ENCODE assay signal across 9 cellular contexts in genomic region chr3:159964166-159964973, GRCh38.
A peak's percentile ranks its signal among the peaks of the same experiment; 100 is the strongest.
DNase-seq lines count a peak whose midpoint lies in the region; ATAC-seq and TF ChIP-seq lines count a peak whose summit lies in the region.
"Had no signal": no experiment of that assay in that cellular context is flagged by ENCODE, and none has a peak within 500 bp of the region (broad histone marks: within the 10 kb centered on the region; RNA-seq: fewer than 3 reads in every experiment).

No MANE protein-coding gene starts in this region.

- TF ChIP-seq CTCF in fibroblast of mammary gland (conservative IDR thresholded peaks at IDR 0.05; ENCODE audit: control insufficient read depth, insufficient read depth, low read depth, low read length): no peak

- peak; percentile 99 for ATAC-seq in GM21390 (IDR thresholded peaks at IDR 0.05; ENCODE audit: unreplicated experiment)
- ATAC-seq in HG03520 (IDR thresholded peaks at IDR 0.05; ENCODE audit: unreplicated experiment): peak; percentile 100

- DNase-seq in fibroblast of mammary gland (ENCODE audit: low read depth): peak; percentile 80
- DNase-seq in iPS-NIHi11 (ENCODE audit: low spot score): no peak
- DNase-seq in NCI-H69 (lab: John Stamatoyannopoulos, UW): no peak
- no peak for DNase-seq in activated gamma-delta T cell (lab: John Stamatoyannopoulos, UW)
- DNase-seq in islet precursor cell: no peak
- DNase-seq: activated naive CD4-positive, alpha-beta T cell treated with anti-CD3 and anti-CD28 coated beads, Interleukin-2, amount 50 U/mL, for 16 hours had no signal

- H3K4me3 ChIP-seq in GM08714 (ENCODE audit: low read length) (peak overlapping the region; percentile 48), fibroblast of mammary gland (ENCODE audit: control insufficient read depth, low read depth, low read length) (no peak overlapping the region)
